Comparison of ENCODE assay signal across 8 cellular contexts in genomic region chr1:28259935-28260802, GRCh38. TPM values are rescaled to one million over a fixed set of nuclear protein-coding genes. Genes with fewer than 3 reads are reported as not detected.
A peak's percentile ranks its signal among the peaks of the same experiment; 100 is the strongest.
DNase-seq lines count a peak whose midpoint lies in the region; ATAC-seq, FAIRE-seq and TF ChIP-seq lines count a peak whose summit lies in the region.

No MANE protein-coding gene starts in this region.

- peaks cover 51% of the 10 kb centered on the region for H3K4me1 ChIP-seq in A549
- peaks cover 38 to 47% of the 10 kb centered on the region in 2 donors for H3K4me1 ChIP-seq in naive thymus-derived CD4-positive, alpha-beta T cell (ENCODE audit: control insufficient read depth in 2 of 2, insufficient read depth in 2 of 2, low read length in 2 of 2)
- H3K4me1 ChIP-seq in urinary bladder (ENCODE audit: insufficient read depth) = no peaks in the 10 kb centered on the region

- peaks cover 32 to 52% (median 48%) of the 10 kb centered on the region in 7 donors for H3K4me1 Mint-ChIP-seq in naive thymus-derived CD4-positive, alpha-beta T cell

- TF ChIP-seq RAD21 in A549 (conservative IDR thresholded peaks at IDR 0.05 in 1 of 2, IDR thresholded peaks at IDR 0.05 in 1 of 2) = no peak

- H3K27ac Mint-ChIP-seq in naive thymus-derived CD4-positive, alpha-beta T cell = peak overlapping the region in 5 of 9 donors; percentile 30 to 96 (median 46)

- intact Hi-C loops in naive thymus-derived CD4-positive, alpha-beta T cell (cut with micrococcal nuclease) = loop anchor here (1.0 to 2.0 kb wide), 8 partner anchors 12 to 476 kb away; partner anchors contain the start of genes PHACTR4 (in 2 of the 2), ATP5IF1 (in 1 of the 2), TRNAU1AP (in 1 of the 2) and YTHDF2 (in 1 of the 2)

- in situ Hi-C loops in GM13977 (cut with MboI; ENCODE audit: low pct_unique_long_range_greater_than_20kb, low sequenced_read_pairs, unreplicated experiment) = no loop called here

- ATAC-seq in A549 = peak; percentile 62 to 86
- no peak for ATAC-seq in naive thymus-derived CD4-positive, alpha-beta T cell

- H3K36me3 Mint-ChIP-seq in naive thymus-derived CD4-positive, alpha-beta T cell = peaks cover 0 to 3% (median 0%) of the 10 kb centered on the region in 5 donors

- H3K27ac ChIP-seq in A549 (peak overlapping the region; percentile 99), urinary bladder (ENCODE audit: low read depth) (peak overlapping the region; percentile 63)
- peak overlapping the region; percentile 77 for H3K27ac ChIP-seq in naive thymus-derived CD4-positive, alpha-beta T cell (ENCODE audit: low read depth, low read length)

- peak overlapping the region; percentile 65 to 90 (median 82) for H3K4me3 Mint-ChIP-seq in naive thymus-derived CD4-positive, alpha-beta T cell

- POLR2A ChIA-PET in A549 (lab: Yijun Ruan, JAX) = interaction anchor here (0.6 to 2.6 kb wide), 16 partner anchors 11 to 388 kb away, joined by 3 to 25 read pairs (median 3); partner anchors contain the start of genes ATP5IF1, MED18 and RNU11
- POLR2A ChIA-PET in naive thymus-derived CD4-positive, alpha-beta T cell (lab: Charles Lee) = interaction anchor here (1.0 to 2.9 kb wide), 9 partner anchors 12 to 320 kb away, joined by 3 to 43 read pairs (median 6); partner anchors contain the start of genes ATP5IF1, MED18 and RCC1

- H3K36me3 ChIP-seq in naive thymus-derived CD4-positive, alpha-beta T cell (ENCODE audit: control insufficient read depth in 2 of 3, insufficient read depth in 3 of 3, low read length in 3 of 3) = peaks cover 0 to 6% (median 0%) of the 10 kb centered on the region in 3 experiments
- no peaks in the 10 kb centered on the region for H3K36me3 ChIP-seq in urinary bladder (ENCODE audit: insufficient read depth)

- H3K9me3 ChIP-seq in A549 = no peaks in the 10 kb centered on the region
- no peaks in the 10 kb centered on the region for H3K9me3 ChIP-seq in naive thymus-derived CD4-positive, alpha-beta T cell (ENCODE audit: control insufficient read depth in 2 of 3, low read length in 3 of 3)

- 0 out of 2 replicates have a peak, but pooled peaks have one; percentile 2 for TF ChIP-seq POLR2A in A549 (IDR thresholded peaks at IDR 0.05; ENCODE audit: low read length)

- TF ChIP-seq EP300 in A549 (IDR thresholded peaks at IDR 0.05) = no peak

- WGBS in A549 (ENCODE audit: missing lambda C conversion rate) = 4% methylated on average over 15 of the region's 66 CpGs
- under 1% methylated on average over 65 of the region's 66 CpGs for WGBS in urinary bladder

- peaks cover 0 to 1% (median 0%) of the 10 kb centered on the region in 5 donors for H3K27me3 Mint-ChIP-seq in naive thymus-derived CD4-positive, alpha-beta T cell

- H3K4me2 ChIP-seq in A549 = peak overlapping the region; percentile 82

- TF ChIP-seq CTCF in A549 (IDR thresholded peaks at IDR 0.05) = no peak
- no peak for TF ChIP-seq CTCF in GM13977 (IDR thresholded peaks at IDR 0.05; ENCODE audit: extremely low read depth, insufficient read depth, missing control alignments)
- TF ChIP-seq CTCF in fibroblast of the aortic adventitia (IDR thresholded peaks at IDR 0.05; ENCODE audit: insufficient read depth, low read length) = no peak

- no peak for FAIRE-seq in A549 (lab: Jason Lieb, UNC)

- peaks cover 0 to 1% (median 0%) of the 10 kb centered on the region in 11 donors for H3K9me3 Mint-ChIP-seq in naive thymus-derived CD4-positive, alpha-beta T cell

- CTCF ChIA-PET in A549 (lab: Yijun Ruan, JAX) = interaction anchor here (1.2 to 5.3 kb wide), 2 partner anchors 12 to 100 kb away, joined by 4 to 34 read pairs; no protein-coding TSS in a partner anchor
- CTCF ChIA-PET in naive thymus-derived CD4-positive, alpha-beta T cell (lab: Charles Lee) = interaction anchor here (0.9 to 2.3 kb wide), 2 partner anchors 12 to 14 kb away, joined by 4 to 13 read pairs; no protein-coding TSS in a partner anchor

- peak; percentile 22 to 75 for DNase-seq in A549 (ENCODE audit: low read depth in 1 of 2, low spot score in 1 of 2)
- DNase-seq in GM13977 (ENCODE audit: low spot score) = peak; percentile 40
- DNase-seq in NCI-H2171 treated with DMSO at 0.1 percent for 48 hours (lab: John Stamatoyannopoulos, UW) = peak; percentile 23
- DNase-seq in activated T-helper 9 cell treated with anti-CD3 and anti-CD28 coated beads, Interleukin-2, amount 50 U/mL, for 16 hours (ENCODE audit: low read depth) = peak; percentile 27
- peak; percentile 89 for DNase-seq in fibroblast of the aortic adventitia (ENCODE audit: low read depth)
- DNase-seq in naive thymus-derived CD4-positive, alpha-beta T cell = peak in 3 of 9 donors; percentile 18 to 57 (median 22)
- no peak for DNase-seq in kidney glomerular epithelial cell (lab: John Stamatoyannopoulos, UW)

- H3K27me3 ChIP-seq in naive thymus-derived CD4-positive, alpha-beta T cell (ENCODE audit: control insufficient read depth in 2 of 2, insufficient read depth in 2 of 2, low read length in 2 of 2) = no peaks in the 10 kb centered on the region

- H3K4me3 ChIP-seq in A549 (peak overlapping the region; percentile 100), fibroblast of the aortic adventitia (ENCODE audit: low read depth, low read length) (peak overlapping the region; percentile 91), urinary bladder (ENCODE audit: low read depth, low read length) (peak overlapping the region; percentile 94)
- peak overlapping the region; percentile 95 for H3K4me3 ChIP-seq in naive thymus-derived CD4-positive, alpha-beta T cell (ENCODE audit: low read length)

TF ChIP-seq in A549, 52 proteins besides CTCF, POLR2A, EP300 and RAD21 (continues in another document):
- TF ChIP-seq SMC3 (IDR thresholded peaks at IDR 0.05) (no peak), HDAC2 (IDR thresholded peaks at IDR 0.05) (no peak), MAX (IDR thresholded peaks at IDR 0.05) (no peak), RNF2 (IDR thresholded peaks at IDR 0.05; ENCODE audit: borderline replicate concordance, low read depth) (no peak)
- TF ChIP-seq, protein P1, sequence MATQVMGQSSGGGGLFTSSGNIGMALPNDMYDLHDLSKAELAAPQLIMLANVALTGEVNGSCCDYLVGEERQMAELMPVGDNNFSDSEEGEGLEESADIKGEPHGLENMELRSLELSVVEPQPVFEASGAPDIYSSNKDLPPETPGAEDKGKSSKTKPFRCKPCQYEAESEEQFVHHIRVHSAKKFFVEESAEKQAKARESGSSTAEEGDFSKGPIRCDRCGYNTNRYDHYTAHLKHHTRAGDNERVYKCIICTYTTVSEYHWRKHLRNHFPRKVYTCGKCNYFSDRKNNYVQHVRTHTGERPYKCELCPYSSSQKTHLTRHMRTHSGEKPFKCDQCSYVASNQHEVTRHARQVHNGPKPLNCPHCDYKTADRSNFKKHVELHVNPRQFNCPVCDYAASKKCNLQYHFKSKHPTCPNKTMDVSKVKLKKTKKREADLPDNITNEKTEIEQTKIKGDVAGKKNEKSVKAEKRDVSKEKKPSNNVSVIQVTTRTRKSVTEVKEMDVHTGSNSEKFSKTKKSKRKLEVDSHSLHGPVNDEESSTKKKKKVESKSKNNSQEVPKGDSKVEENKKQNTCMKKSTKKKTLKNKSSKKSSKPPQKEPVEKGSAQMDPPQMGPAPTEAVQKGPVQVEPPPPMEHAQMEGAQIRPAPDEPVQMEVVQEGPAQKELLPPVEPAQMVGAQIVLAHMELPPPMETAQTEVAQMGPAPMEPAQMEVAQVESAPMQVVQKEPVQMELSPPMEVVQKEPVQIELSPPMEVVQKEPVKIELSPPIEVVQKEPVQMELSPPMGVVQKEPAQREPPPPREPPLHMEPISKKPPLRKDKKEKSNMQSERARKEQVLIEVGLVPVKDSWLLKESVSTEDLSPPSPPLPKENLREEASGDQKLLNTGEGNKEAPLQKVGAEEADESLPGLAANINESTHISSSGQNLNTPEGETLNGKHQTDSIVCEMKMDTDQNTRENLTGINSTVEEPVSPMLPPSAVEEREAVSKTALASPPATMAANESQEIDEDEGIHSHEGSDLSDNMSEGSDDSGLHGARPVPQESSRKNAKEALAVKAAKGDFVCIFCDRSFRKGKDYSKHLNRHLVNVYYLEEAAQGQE (IDR thresholded peaks at IDR 0.05) = no peak

RNA-seq across cellular contexts. Expression of gene SESN2, which starts 0.9 kb away (rescaled TPM):
- polyA plus RNA-seq in A549 (2011; rRNA removed) (16.6 and 16.7 TPM in 2 replicates), A549 (2017; fragmentation: RNase III; extraction: RNeasy Plus Mini Kit Qiagen cat#74134 plus additional on column Dnase treatment) (5.2 to 5.6 TPM (median 5.6 TPM) in 3 replicates), urinary bladder (9.9 TPM)
- polyA plus RNA-seq in A549 (2012; cell fraction: cytosol; rRNA removed) = 6.2 and 7.9 TPM in 2 replicates
- polyA plus RNA-seq in A549 (2012; cell fraction: nucleus; rRNA removed) = 12.5 and 16.4 TPM in 2 replicates
- polyA minus RNA-seq in A549 (2011; rRNA and poly(A)+ RNA removed) = 25.4 and 29.1 TPM in 2 replicates
- total RNA-seq in fibroblast of the aortic adventitia (ENCODE audit: low replicate concordance) (33.2 and 47.4 TPM in 2 replicates), urinary bladder (3.1 TPM)
- total RNA-seq in naive thymus-derived CD4-positive, alpha-beta T cell = 10 to 100 TPM in 3 of 5 experiments, 1 to 10 TPM in 2; 4.5 to 50.7 (median 11.8) TPM
- polyA plus RNA-seq in naive thymus-derived CD4-positive, alpha-beta T cell = 1 to 10 TPM; 2.3 to 4.6 TPM

RNA-seq across cellular contexts. Expression of gene ATP5IF1, which starts 24.2 kb away (rescaled TPM):
- 102 and 178 TPM in 2 replicates for polyA plus RNA-seq in A549 (2011; rRNA removed)
- 245 and 347 TPM in 2 replicates for polyA plus RNA-seq in A549 (2012; cell fraction: cytosol; rRNA removed)
- polyA plus RNA-seq in A549 (2012; cell fraction: nucleus; rRNA removed) = 73.8 and 121 TPM in 2 replicates
- 229 to 240 TPM (median 234 TPM) in 3 replicates for polyA plus RNA-seq in A549 (2017; fragmentation: RNase III; extraction: RNeasy Plus Mini Kit Qiagen cat#74134 plus additional on column Dnase treatment)
- 9.6 and 12.8 TPM in 2 replicates for polyA minus RNA-seq in A549 (2011; rRNA and poly(A)+ RNA removed)
- 108 and 171 TPM in 2 replicates for total RNA-seq in fibroblast of the aortic adventitia (ENCODE audit: low replicate concordance)
- total RNA-seq in naive thymus-derived CD4-positive, alpha-beta T cell = 100 to 1,000 TPM in 4 of 5 experiments, 10 to 100 TPM in 1; 68.2 to 158 (median 104) TPM
- polyA plus RNA-seq in naive thymus-derived CD4-positive, alpha-beta T cell = 100 to 1,000 TPM; 541 to 640 TPM
- total RNA-seq in urinary bladder = 44.6 TPM
- polyA plus RNA-seq in urinary bladder = 239 TPM

RNA-seq across cellular contexts. Expression of gene DNAJC8, which starts 27.3 kb away (rescaled TPM):
- polyA plus RNA-seq in A549 (2011; rRNA removed) (67.0 and 93.7 TPM in 2 replicates), A549 (2017; fragmentation: RNase III; extraction: RNeasy Plus Mini Kit Qiagen cat#74134 plus additional on column Dnase treatment) (81.7 to 87.3 TPM (median 81.8 TPM) in 3 replicates), urinary bladder (105 TPM)
- polyA plus RNA-seq in A549 (2012; cell fraction: cytosol; rRNA removed) = 39.9 and 42.3 TPM in 2 replicates
- polyA plus RNA-seq in A549 (2012; cell fraction: nucleus; rRNA removed) = 19.3 and 29.0 TPM in 2 replicates
- 18.1 and 18.8 TPM in 2 replicates for polyA minus RNA-seq in A549 (2011; rRNA and poly(A)+ RNA removed)
- total RNA-seq in fibroblast of the aortic adventitia (ENCODE audit: low replicate concordance) (76.4 and 155 TPM in 2 replicates), urinary bladder (42.2 TPM)
- 100 to 1,000 TPM in 1 of 5 experiments, 10 to 100 TPM in 4; 54.2 to 102 (median 69.6) TPM for total RNA-seq in naive thymus-derived CD4-positive, alpha-beta T cell
- polyA plus RNA-seq in naive thymus-derived CD4-positive, alpha-beta T cell = 100 to 1,000 TPM; 148 to 174 TPM
